1 cellular context compared by ENCODE assay signal in the genomic region with DNA sequence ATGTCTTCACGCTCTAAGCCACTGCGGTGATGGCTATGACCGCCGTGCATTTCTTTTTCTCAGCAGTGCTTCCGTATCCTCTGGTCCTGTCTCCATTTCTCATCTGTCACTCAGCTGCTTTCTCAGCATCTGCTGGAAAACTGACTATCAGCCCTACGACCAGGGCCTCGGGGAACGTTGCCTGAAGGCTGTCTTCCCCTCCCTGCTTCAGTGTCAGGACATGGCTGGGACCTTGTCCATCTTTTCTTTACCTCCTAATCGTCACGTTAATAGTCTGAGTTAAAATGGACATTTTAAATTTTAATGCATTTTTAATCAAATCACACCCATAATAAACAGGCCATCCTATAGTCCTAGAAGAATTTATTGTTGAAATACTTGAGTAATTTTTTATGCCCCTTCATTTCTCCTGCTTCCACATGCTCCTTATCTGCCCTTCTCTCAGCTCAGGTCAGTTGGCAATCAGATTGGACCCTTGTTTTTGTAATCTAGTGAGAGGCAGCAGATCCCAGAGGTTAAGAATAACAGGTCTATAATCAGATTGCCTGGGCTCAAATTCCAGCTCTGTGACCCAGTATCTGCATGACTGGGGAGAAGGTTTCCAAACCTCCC.
A peak's percentile ranks its signal among the peaks of the same experiment; 100 is the strongest.
TF ChIP-seq lines count a peak whose summit lies in the region.

No MANE protein-coding gene starts in this region.

TF ChIP-seq in SK-N-SH treated with all-trans-retinoic acid at 6 μM for 48 hours, 23 proteins besides CTCF, POLR2A, EP300 and RAD21 (continued from another document):
- TF ChIP-seq, protein P1, sequence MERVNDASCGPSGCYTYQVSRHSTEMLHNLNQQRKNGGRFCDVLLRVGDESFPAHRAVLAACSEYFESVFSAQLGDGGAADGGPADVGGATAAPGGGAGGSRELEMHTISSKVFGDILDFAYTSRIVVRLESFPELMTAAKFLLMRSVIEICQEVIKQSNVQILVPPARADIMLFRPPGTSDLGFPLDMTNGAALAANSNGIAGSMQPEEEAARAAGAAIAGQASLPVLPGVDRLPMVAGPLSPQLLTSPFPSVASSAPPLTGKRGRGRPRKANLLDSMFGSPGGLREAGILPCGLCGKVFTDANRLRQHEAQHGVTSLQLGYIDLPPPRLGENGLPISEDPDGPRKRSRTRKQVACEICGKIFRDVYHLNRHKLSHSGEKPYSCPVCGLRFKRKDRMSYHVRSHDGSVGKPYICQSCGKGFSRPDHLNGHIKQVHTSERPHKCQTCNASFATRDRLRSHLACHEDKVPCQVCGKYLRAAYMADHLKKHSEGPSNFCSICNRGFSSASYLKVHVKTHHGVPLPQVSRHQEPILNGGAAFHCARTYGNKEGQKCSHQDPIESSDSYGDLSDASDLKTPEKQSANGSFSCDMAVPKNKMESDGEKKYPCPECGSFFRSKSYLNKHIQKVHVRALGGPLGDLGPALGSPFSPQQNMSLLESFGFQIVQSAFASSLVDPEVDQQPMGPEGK (CRISPR knock-in tag; IDR thresholded peaks at IDR 0.05; ENCODE audit: borderline replicate concordance), result no peak
- no peak for TF ChIP-seq ESRRG (CRISPR knock-in tag; IDR thresholded peaks at IDR 0.05)
- TF ChIP-seq TCF4 (CRISPR knock-in tag; IDR thresholded peaks at IDR 0.05; ENCODE audit: borderline replicate concordance), result peak; percentile 69; the same call in 1 of the 2 replicates
- TF ChIP-seq, protein P2, sequence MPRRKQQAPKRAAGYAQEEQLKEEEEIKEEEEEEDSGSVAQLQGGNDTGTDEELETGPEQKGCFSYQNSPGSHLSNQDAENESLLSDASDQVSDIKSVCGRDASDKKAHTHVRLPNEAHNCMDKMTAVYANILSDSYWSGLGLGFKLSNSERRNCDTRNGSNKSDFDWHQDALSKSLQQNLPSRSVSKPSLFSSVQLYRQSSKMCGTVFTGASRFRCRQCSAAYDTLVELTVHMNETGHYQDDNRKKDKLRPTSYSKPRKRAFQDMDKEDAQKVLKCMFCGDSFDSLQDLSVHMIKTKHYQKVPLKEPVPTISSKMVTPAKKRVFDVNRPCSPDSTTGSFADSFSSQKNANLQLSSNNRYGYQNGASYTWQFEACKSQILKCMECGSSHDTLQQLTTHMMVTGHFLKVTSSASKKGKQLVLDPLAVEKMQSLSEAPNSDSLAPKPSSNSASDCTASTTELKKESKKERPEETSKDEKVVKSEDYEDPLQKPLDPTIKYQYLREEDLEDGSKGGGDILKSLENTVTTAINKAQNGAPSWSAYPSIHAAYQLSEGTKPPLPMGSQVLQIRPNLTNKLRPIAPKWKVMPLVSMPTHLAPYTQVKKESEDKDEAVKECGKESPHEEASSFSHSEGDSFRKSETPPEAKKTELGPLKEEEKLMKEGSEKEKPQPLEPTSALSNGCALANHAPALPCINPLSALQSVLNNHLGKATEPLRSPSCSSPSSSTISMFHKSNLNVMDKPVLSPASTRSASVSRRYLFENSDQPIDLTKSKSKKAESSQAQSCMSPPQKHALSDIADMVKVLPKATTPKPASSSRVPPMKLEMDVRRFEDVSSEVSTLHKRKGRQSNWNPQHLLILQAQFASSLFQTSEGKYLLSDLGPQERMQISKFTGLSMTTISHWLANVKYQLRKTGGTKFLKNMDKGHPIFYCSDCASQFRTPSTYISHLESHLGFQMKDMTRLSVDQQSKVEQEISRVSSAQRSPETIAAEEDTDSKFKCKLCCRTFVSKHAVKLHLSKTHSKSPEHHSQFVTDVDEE (CRISPR knock-in tag; IDR thresholded peaks at IDR 0.05), result peak; percentile 96
- TF ChIP-seq ARNTL (CRISPR knock-in tag; IDR thresholded peaks at IDR 0.05; ENCODE audit: borderline replicate concordance, low read depth), result no peak
- TF ChIP-seq ZNF70 (CRISPR knock-in tag; IDR thresholded peaks at IDR 0.05), result peak; percentile 22; the same call in 1 of the 2 replicates
- TF ChIP-seq, protein P3, sequence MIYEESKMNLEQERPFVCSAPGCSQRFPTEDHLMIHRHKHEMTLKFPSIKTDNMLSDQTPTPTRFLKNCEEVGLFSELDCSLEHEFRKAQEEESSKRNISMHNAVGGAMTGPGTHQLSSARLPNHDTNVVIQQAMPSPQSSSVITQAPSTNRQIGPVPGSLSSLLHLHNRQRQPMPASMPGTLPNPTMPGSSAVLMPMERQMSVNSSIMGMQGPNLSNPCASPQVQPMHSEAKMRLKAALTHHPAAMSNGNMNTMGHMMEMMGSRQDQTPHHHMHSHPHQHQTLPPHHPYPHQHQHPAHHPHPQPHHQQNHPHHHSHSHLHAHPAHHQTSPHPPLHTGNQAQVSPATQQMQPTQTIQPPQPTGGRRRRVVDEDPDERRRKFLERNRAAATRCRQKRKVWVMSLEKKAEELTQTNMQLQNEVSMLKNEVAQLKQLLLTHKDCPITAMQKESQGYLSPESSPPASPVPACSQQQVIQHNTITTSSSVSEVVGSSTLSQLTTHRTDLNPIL (CRISPR knock-in tag; IDR thresholded peaks at IDR 0.05; ENCODE audit: low read depth), result no peak
- TF ChIP-seq CSRNP3 (CRISPR knock-in tag; IDR thresholded peaks at IDR 0.05), result no peak
- TF ChIP-seq SNAI2 (CRISPR knock-in tag; IDR thresholded peaks at IDR 0.05), result peak; percentile 65
- TF ChIP-seq ZNF565 (CRISPR knock-in tag; conservative IDR thresholded peaks at IDR 0.05; ENCODE audit: low read depth), result no peak; the same call in 1 of the 2 replicates
- no peak for TF ChIP-seq TOX (CRISPR knock-in tag; IDR thresholded peaks at IDR 0.05; ENCODE audit: borderline replicate concordance)
TF ChIP-seq in SK-N-SH treated with all-trans-retinoic acid at 6 μM for 48 hours: peak in this region for 6.
